9 cellular contexts compared by ENCODE assay signal in the genomic region with DNA sequence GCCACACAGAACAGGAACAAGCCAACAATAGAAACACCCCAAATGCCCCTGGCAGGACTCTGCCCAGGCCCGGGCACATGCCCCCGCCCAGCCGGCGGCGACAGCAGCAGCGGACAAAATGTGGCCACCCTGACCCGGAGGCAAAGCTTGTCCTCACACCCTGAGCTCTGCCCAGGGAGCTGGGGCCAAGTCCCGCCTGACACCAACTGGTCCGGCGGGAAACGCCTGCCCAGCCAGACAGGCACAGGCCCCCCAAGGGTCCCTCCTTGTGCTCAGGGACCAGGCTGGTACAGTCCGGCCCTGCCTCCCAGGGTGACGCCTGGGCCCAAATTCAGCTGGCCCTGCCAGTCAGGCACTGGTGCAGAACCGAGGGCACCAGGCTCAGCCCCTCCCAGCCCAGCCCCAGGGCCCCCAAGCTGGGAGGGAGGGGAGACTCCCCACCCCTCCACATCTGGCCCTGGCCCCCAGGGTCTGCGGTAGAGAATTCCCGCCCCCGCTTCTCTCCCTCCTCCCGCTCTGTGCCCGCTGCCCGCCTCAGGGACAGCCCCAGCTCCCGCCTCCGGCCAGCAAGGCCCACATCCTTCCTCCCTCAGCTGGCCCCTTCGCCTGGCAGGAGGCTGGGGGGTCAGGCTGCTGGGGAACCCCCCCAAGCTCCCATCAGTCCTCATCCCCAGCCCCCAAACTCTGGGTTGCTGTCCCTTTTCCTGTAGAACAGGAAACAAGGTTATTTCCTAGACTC. TPM values are rescaled to one million over a fixed set of nuclear protein-coding genes. Genes with fewer than 3 reads are reported as not detected.
DNase-seq lines count a peak whose midpoint lies in the region; ATAC-seq, FAIRE-seq and TF ChIP-seq lines count a peak whose summit lies in the region.
"Had no signal": no experiment of that assay in that cellular context is flagged by ENCODE, and none has a peak within 500 bp of the region (broad histone marks: within the 10 kb centered on the region; RNA-seq: fewer than 3 reads in every experiment).

No MANE protein-coding gene starts in this region.

- H3K4me1 Mint-ChIP-seq in CD14-positive monocyte (peaks cover 56% of the 10 kb centered on the region), IgD-negative memory B cell (peaks cover 32 to 43% (median 35%) of the 10 kb centered on the region in 3 donors)

- in situ Hi-C loops in T47D (cut with HindIII; ENCODE audit: low pct_unique_long_range_greater_than_20kb, low sequenced_read_pairs): no loop called here

- H3K27me3 Mint-ChIP-seq in CD14-positive monocyte (ENCODE audit: low read depth in 3 of 3): peaks cover 8 to 26% (median 9%) of the 10 kb centered on the region in 3 donors
- H3K27me3 Mint-ChIP-seq in IgD-negative memory B cell: no peaks in the 10 kb centered on the region

- DNase-seq in CD14-positive monocyte (ENCODE audit: low spot score): no peak
- peak; percentile 30 to 56 for DNase-seq in T47D (ENCODE audit: low read depth in 1 of 2, low spot score in 1 of 2)
- peak; percentile 90 for DNase-seq in kidney
- DNase-seq in stimulated activated naive CD8-positive, alpha-beta T cell treated with anti-CD3 and anti-CD28 coated beads, Interleukin-15, Interleukin-2, amounts not matched to agents 100 U/mL and 50 U/mL, for 24 hours: peak; percentile 37
- DNase-seq in T-helper 9 cell: no peak
- no peak for DNase-seq in LoVo (ENCODE audit: low spot score)
- no peak for DNase-seq in NCI-H2081 treated with DMSO at 0.1 percent for 48 hours (lab: John Stamatoyannopoulos, UW)

- no peak for ATAC-seq in stimulated activated naive CD8-positive, alpha-beta T cell treated with anti-CD3 and anti-CD28 coated beads, Interleukin-15, Interleukin-2, amounts not matched to agents 100 U/mL and 50 U/mL, for 24 hours

- H3K9me3 ChIP-seq in kidney (ENCODE audit: control insufficient read depth in 1 of 2, low read length in 2 of 2): no peaks in the 10 kb centered on the region

- TF ChIP-seq CTCF in CD14-positive monocyte (IDR thresholded peaks at IDR 0.05) (no peak), kidney (IDR thresholded peaks at IDR 0.05; ENCODE audit: borderline replicate concordance, extremely low read depth, insufficient read depth) (no peak)

- H3K27ac Mint-ChIP-seq in CD14-positive monocyte (peak overlapping the region in 2 of 7 donors; percentile 43 to 62), IgD-negative memory B cell (peak overlapping the region; percentile 84 to 93 (median 85))

- H3K9me3 Mint-ChIP-seq in CD14-positive monocyte: no peaks in the 10 kb centered on the region
- no peaks in the 10 kb centered on the region for H3K9me3 Mint-ChIP-seq in IgD-negative memory B cell

- H3K4me3 Mint-ChIP-seq in CD14-positive monocyte (peak overlapping the region; percentile 72 to 82), IgD-negative memory B cell (peak overlapping the region; percentile 79 to 91 (median 89))

- intact Hi-C loops in CD14-positive monocyte (cut with micrococcal nuclease) (loop anchor here (2.0 to 10.0 kb wide), 5 partner anchors 45 to 297 kb away; partner anchors contain the start of gene WASF2 (in 1 of the 2)), kidney (cut with DNase I) (loop anchor here (10.0 kb wide), 1 partner anchor 297 kb away; no protein-coding TSS in a partner anchor)

- peak overlapping the region; percentile 46 to 82 for H3K9ac ChIP-seq in kidney (ENCODE audit: low read length in 2 of 2)

- H3K4me1 ChIP-seq in kidney (ENCODE audit: control insufficient read depth in 1 of 2, insufficient read depth in 1 of 2, low read depth in 1 of 2, low read length in 2 of 2): peaks cover 22 to 31% of the 10 kb centered on the region in 2 donors

- peak overlapping the region; percentile 47 to 80 for H3K4me3 ChIP-seq in kidney (ENCODE audit: low read length in 2 of 2)

- FAIRE-seq in kidney (lab: Jason Lieb, UNC): no peak

- H3K36me3 ChIP-seq in kidney (ENCODE audit: control insufficient read depth in 1 of 2, insufficient read depth in 2 of 2, low read length in 2 of 2): peaks cover 0 to 3% of the 10 kb centered on the region in 2 donors

- H3K27ac ChIP-seq in kidney (ENCODE audit: low read depth in 2 of 2, low read length in 2 of 2): peak overlapping the region; percentile 86 to 89

- peaks cover 1 to 3% of the 10 kb centered on the region in 2 donors for H3K36me3 Mint-ChIP-seq in CD14-positive monocyte
- H3K36me3 Mint-ChIP-seq in IgD-negative memory B cell: no peaks in the 10 kb centered on the region

RNA-seq across cellular contexts. Expression of gene AHDC1, which starts 2.0 kb away (rescaled TPM):
- under 1 TPM; 0.16 to 0.30 TPM for polyA plus RNA-seq in CD14-positive monocyte
- 1.1 TPM for polyA plus RNA-seq in IgD-negative memory B cell
- total RNA-seq in kidney: 48.2 TPM
- polyA plus RNA-seq in kidney (ENCODE audit: insufficient read depth, low read depth, low replicate concordance): 8.5 TPM

RNA-seq across cellular contexts. Expression of gene FGR, which starts 33.0 kb away (rescaled TPM):
- polyA plus RNA-seq in CD14-positive monocyte (100 to 1,000 TPM; 371 to 571 TPM), IgD-negative memory B cell (72.0 TPM), kidney (ENCODE audit: insufficient read depth, low read depth, low replicate concordance) (2.5 TPM)
- total RNA-seq in kidney: 23.3 TPM
- total RNA-seq: NCI-H460 had no signal

Comparison
In these comparisons a context has a peak if more than half of its experiments do, and no peak if none do; other contexts are left out.
1. DNase-seq: peak in T47D (2 of 2), kidney (single experiment) and stimulated activated naive CD8-positive, alpha-beta T cell treated with anti-CD3 and anti-CD28 coated beads, Interleukin-15, Interleukin-2, amounts not matched to agents 100 U/mL and 50 U/mL, for 24 hours (single experiment); none in CD14-positive monocyte (single experiment), T-helper 9 cell (single experiment), LoVo (single experiment) and NCI-H2081 treated with DMSO at 0.1 percent for 48 hours (single experiment).
2. RNA of gene FGR, which starts 33.0 kb away (polyA plus RNA-seq): 371 to 571 TPM in CD14-positive monocyte and 72.0 TPM in IgD-negative memory B cell (single experiment); 2.5 TPM in kidney (single experiment); every median in the first group is over 10 times any median in the second.